ENCODE assay signal across 1 cellular context in the genomic region with DNA sequence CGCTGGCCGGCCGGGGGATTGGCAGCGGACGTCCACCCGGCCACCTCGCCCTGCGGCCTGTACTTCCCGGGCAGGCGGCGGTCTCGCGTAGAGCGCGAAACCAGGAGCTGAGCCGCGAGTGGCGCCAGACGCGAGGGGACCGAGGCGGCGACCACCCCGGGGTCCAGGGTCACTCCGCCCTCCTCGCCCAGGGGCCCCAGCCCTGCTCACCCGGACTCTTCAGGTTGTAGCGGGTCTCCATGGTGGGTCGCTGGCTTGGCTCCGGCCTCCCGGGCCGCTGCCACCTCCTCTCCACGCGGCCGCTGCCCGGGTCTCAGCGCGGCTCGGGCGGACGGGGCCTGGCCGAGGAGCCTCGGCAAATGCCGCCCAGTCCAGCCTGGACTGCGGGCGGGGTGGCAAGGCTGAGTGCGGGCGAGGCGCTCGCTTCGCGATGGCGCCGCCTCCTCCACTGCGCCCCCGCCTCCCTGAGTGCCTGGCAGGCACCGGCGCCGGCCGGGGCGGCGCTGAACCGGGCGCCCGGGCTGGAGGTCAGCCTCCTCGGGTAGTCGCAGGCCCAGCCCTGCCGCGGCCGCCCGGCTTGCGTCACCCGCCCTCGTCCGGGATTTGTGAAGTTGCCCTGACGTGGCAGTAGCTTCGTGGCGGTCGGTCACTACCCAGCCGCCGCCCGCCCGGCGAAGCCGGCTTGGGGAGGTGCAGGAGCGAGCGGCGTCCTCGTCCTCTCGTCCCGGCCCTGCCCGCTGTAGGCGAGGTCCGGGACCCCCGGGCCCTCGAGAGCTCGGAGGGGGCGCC.
TF ChIP-seq lines count a peak whose summit lies in the region.

A gene with protein sequence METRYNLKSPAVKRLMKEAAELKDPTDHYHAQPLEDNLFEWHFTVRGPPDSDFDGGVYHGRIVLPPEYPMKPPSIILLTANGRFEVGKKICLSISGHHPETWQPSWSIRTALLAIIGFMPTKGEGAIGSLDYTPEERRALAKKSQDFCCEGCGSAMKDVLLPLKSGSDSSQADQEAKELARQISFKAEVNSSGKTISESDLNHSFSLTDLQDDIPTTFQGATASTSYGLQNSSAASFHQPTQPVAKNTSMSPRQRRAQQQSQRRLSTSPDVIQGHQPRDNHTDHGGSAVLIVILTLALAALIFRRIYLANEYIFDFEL (minus strand): TSS at position 394 of the 789 bp plus-strand sequence. CDS start 153 bp downstream, at position 241.

TF ChIP-seq in K562, 482 proteins besides CTCF, POLR2A, EP300 and RAD21 (continued from another document and continues in another):
- TF ChIP-seq AFF4 (CRISPR knock-in tag; IDR thresholded peaks at IDR 0.05): no peak
- no peak for TF ChIP-seq FUS (optimal IDR thresholded peaks at IDR 0.05; ENCODE audit: low read depth, low read length)
- TF ChIP-seq BRF2 (IDR thresholded peaks at IDR 0.05; ENCODE audit: borderline replicate concordance, insufficient read depth, insufficient read length): no peak
- no peak for TF ChIP-seq ZNF75A (CRISPR knock-in tag; IDR thresholded peaks at IDR 0.05)
- TF ChIP-seq NFE2 (IDR thresholded peaks at IDR 0.05; ENCODE audit: low read depth): no peak
- TF ChIP-seq, protein P1, sequence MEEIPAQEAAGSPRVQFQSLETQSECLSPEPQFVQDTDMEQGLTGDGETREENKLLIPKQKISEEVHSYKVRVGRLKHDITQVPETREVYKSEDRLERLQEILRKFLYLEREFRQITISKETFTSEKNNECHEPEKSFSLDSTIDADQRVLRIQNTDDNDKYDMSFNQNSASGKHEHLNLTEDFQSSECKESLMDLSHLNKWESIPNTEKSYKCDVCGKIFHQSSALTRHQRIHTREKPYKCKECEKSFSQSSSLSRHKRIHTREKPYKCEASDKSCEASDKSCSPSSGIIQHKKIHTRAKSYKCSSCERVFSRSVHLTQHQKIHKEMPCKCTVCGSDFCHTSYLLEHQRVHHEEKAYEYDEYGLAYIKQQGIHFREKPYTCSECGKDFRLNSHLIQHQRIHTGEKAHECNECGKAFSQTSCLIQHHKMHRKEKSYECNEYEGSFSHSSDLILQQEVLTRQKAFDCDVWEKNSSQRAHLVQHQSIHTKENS (CRISPR knock-in tag; IDR thresholded peaks at IDR 0.05): no peak
- no peak for TF ChIP-seq MEIS2 (IDR thresholded peaks at IDR 0.05; ENCODE audit: partially characterized antibody)
- no peak for TF ChIP-seq ZNF583 (CRISPR knock-in tag; IDR thresholded peaks at IDR 0.05)
- no peak for TF ChIP-seq SMARCE1 (IDR thresholded peaks at IDR 0.05)
- TF ChIP-seq GATA2 (CRISPR knock-in tag; IDR thresholded peaks at IDR 0.05): 0 out of 2 replicates have a peak, but pooled peaks have one; percentile 17
- TF ChIP-seq STAT5B (CRISPR knock-in tag; IDR thresholded peaks at IDR 0.05): no peak
- TF ChIP-seq LEF1 (IDR thresholded peaks at IDR 0.05): no peak
- peak; percentile 94 for TF ChIP-seq GTF2E2 (tag; IDR thresholded peaks at IDR 0.05)
- no peak for TF ChIP-seq OTX1 (CRISPR knock-in tag; IDR thresholded peaks at IDR 0.05)
- TF ChIP-seq NCOR1 (IDR thresholded peaks at IDR 0.05): no peak
- TF ChIP-seq ZNF79 (CRISPR knock-in tag; IDR thresholded peaks at IDR 0.05; ENCODE audit: low read depth): no peak
- TF ChIP-seq NR1H2 (CRISPR knock-in tag; IDR thresholded peaks at IDR 0.05): no peak
- TF ChIP-seq PHTF2 (CRISPR knock-in tag; IDR thresholded peaks at IDR 0.05): no peak
- no peak for TF ChIP-seq TRIM28 (IDR thresholded peaks at IDR 0.05)
- no peak for TF ChIP-seq ZMIZ1 (IDR thresholded peaks at IDR 0.05; ENCODE audit: low read depth in 2 of 2, low read length in 2 of 2)
- no peak for TF ChIP-seq HNRNPUL1 (IDR thresholded peaks at IDR 0.05; ENCODE audit: low read length)
- no peak for TF ChIP-seq ZEB2 (IDR thresholded peaks at IDR 0.05)
- TF ChIP-seq BDP1 (IDR thresholded peaks at IDR 0.05; ENCODE audit: insufficient read depth, insufficient read length): no peak
- TF ChIP-seq, protein P2, sequence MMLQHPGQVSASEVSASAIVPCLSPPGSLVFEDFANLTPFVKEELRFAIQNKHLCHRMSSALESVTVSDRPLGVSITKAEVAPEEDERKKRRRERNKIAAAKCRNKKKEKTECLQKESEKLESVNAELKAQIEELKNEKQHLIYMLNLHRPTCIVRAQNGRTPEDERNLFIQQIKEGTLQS (IDR thresholded peaks at IDR 0.05): peak; percentile 82
- TF ChIP-seq, protein P2 (CRISPR knock-in tag; conservative IDR thresholded peaks at IDR 0.05): peak; percentile 39; the same call in 1 of the 2 replicates
- TF ChIP-seq PCBP2 (IDR thresholded peaks at IDR 0.05; ENCODE audit: low read depth, low read length, poor library complexity, severe bottlenecking): no peak
- peak; percentile 21; the same call in 1 of the 2 replicates for TF ChIP-seq FOSL1 (tag; conservative IDR thresholded peaks at IDR 0.05)
- TF ChIP-seq XRCC4 (IDR thresholded peaks at IDR 0.05; ENCODE audit: extremely low read depth, insufficient read depth, insufficient read length): no peak
- TF ChIP-seq, protein P3, sequence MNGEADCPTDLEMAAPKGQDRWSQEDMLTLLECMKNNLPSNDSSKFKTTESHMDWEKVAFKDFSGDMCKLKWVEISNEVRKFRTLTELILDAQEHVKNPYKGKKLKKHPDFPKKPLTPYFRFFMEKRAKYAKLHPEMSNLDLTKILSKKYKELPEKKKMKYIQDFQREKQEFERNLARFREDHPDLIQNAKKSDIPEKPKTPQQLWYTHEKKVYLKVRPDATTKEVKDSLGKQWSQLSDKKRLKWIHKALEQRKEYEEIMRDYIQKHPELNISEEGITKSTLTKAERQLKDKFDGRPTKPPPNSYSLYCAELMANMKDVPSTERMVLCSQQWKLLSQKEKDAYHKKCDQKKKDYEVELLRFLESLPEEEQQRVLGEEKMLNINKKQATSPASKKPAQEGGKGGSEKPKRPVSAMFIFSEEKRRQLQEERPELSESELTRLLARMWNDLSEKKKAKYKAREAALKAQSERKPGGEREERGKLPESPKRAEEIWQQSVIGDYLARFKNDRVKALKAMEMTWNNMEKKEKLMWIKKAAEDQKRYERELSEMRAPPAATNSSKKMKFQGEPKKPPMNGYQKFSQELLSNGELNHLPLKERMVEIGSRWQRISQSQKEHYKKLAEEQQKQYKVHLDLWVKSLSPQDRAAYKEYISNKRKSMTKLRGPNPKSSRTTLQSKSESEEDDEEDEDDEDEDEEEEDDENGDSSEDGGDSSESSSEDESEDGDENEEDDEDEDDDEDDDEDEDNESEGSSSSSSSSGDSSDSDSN (IDR thresholded peaks at IDR 0.05; ENCODE audit: borderline replicate concordance in 1 of 2, low read depth in 2 of 2, low read length in 2 of 2): peak; percentile 96 to 97
- TF ChIP-seq, protein P4, sequence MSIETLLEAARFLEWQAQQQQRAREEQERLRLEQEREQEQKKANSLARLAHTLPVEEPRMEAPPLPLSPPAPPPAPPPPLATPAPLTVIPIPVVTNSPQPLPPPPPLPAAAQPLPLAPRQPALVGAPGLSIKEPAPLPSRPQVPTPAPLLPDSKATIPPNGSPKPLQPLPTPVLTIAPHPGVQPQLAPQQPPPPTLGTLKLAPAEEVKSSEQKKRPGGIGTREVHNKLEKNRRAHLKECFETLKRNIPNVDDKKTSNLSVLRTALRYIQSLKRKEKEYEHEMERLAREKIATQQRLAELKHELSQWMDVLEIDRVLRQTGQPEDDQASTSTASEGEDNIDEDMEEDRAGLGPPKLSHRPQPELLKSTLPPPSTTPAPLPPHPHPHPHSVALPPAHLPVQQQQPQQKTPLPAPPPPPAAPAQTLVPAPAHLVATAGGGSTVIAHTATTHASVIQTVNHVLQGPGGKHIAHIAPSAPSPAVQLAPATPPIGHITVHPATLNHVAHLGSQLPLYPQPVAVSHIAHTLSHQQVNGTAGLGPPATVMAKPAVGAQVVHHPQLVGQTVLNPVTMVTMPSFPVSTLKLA (conservative IDR thresholded peaks at IDR 0.05): no peak; a peak in 1 of 4 replicates
- TF ChIP-seq ZNF146 (CRISPR knock-in tag; IDR thresholded peaks at IDR 0.05; ENCODE audit: unreplicated experiment): no peak
- peak; percentile 87; the same call in 1 of the 2 replicates for TF ChIP-seq ZNF589 (CRISPR knock-in tag; IDR thresholded peaks at IDR 0.05; ENCODE audit: low read depth)
- TF ChIP-seq PYGO2 (tag; IDR thresholded peaks at IDR 0.05): no peak
- no peak for TF ChIP-seq MIER1 (IDR thresholded peaks at IDR 0.05; ENCODE audit: low read depth)
- TF ChIP-seq, protein P5, sequence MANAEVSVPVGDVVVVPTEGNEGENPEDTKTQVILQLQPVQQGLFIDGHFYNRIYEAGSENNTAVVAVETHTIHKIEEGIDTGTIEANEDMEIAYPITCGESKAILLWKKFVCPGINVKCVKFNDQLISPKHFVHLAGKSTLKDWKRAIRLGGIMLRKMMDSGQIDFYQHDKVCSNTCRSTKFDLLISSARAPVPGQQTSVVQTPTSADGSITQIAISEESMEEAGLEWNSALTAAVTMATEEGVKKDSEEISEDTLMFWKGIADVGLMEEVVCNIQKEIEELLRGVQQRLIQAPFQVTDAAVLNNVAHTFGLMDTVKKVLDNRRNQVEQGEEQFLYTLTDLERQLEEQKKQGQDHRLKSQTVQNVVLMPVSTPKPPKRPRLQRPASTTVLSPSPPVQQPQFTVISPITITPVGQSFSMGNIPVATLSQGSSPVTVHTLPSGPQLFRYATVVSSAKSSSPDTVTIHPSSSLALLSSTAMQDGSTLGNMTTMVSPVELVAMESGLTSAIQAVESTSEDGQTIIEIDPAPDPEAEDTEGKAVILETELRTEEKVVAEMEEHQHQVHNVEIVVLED (CRISPR knock-in tag; IDR thresholded peaks at IDR 0.05): peak; percentile 39; the same call in 1 of the 2 replicates
- TF ChIP-seq, protein P6, sequence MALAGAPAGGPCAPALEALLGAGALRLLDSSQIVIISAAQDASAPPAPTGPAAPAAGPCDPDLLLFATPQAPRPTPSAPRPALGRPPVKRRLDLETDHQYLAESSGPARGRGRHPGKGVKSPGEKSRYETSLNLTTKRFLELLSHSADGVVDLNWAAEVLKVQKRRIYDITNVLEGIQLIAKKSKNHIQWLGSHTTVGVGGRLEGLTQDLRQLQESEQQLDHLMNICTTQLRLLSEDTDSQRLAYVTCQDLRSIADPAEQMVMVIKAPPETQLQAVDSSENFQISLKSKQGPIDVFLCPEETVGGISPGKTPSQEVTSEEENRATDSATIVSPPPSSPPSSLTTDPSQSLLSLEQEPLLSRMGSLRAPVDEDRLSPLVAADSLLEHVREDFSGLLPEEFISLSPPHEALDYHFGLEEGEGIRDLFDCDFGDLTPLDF (CRISPR knock-in tag; IDR thresholded peaks at IDR 0.05): peak; percentile 52; the same call in 1 of the 2 replicates
- no peak for TF ChIP-seq CBFA2T2 (conservative IDR thresholded peaks at IDR 0.05)
- TF ChIP-seq MCM3 (IDR thresholded peaks at IDR 0.05): no peak
- peak; percentile 22 for TF ChIP-seq RBM22 (IDR thresholded peaks at IDR 0.05; ENCODE audit: low read depth, low read length, poor library complexity, severe bottlenecking)
- TF ChIP-seq ZC3H11A (IDR thresholded peaks at IDR 0.05; ENCODE audit: low read depth, low read length): no peak
